In genomic region chr2:184598313-184599053, GRCh38 we compare ENCODE assay signal across 8 cellular contexts. TPM values are rescaled to one million over a fixed set of nuclear protein-coding genes. Genes with fewer than 3 reads are reported as not detected.
DNase-seq lines count a peak whose midpoint lies in the region; ATAC-seq and TF ChIP-seq lines count a peak whose summit lies in the region.

Gene ZNF804A (plus strand): TSS chr2:184598529. CDS start chr2:184598960, 431 bp downstream.

- no peaks in the 10 kb centered on the region for H3K9me3 Mint-ChIP-seq in T-helper 2 cell treated with Interferon-gamma antibody and Interleukin-4, amounts not matched to agents 5 μg/mL and 100 μg/mL, for 36 hours
- H3K9me3 Mint-ChIP-seq in endodermal cell: no peaks in the 10 kb centered on the region

- ATAC-seq in HG02588 (IDR thresholded peaks at IDR 0.05; ENCODE audit: unreplicated experiment): peak; percentile 82

- H3K4me3 ChIP-seq in endodermal cell (ENCODE audit: low read length): peak within 1 kb of the TSS; percentile 79

- H3K4me1 Mint-ChIP-seq in T-helper 2 cell treated with Interferon-gamma antibody and Interleukin-4, amounts not matched to agents 5 μg/mL and 100 μg/mL, for 36 hours (ENCODE audit: low read depth): peaks cover 7% of the 10 kb centered on the region
- H3K4me1 Mint-ChIP-seq in endodermal cell: peaks cover 11% of the 10 kb centered on the region

- peak within 1 kb of the TSS; percentile 54 for H3K4me3 Mint-ChIP-seq in T-helper 2 cell treated with Interferon-gamma antibody and Interleukin-4, amounts not matched to agents 5 μg/mL and 100 μg/mL, for 36 hours
- peak within 1 kb of the TSS; percentile 54 for H3K4me3 Mint-ChIP-seq in endodermal cell

- no peaks in the 10 kb centered on the region for H3K36me3 Mint-ChIP-seq in T-helper 2 cell treated with Interferon-gamma antibody and Interleukin-4, amounts not matched to agents 5 μg/mL and 100 μg/mL, for 36 hours (ENCODE audit: low read depth)
- H3K36me3 Mint-ChIP-seq in endodermal cell (ENCODE audit: low read depth): no peaks in the 10 kb centered on the region

- peak within 1 kb of the TSS; percentile 14 for H3K27ac ChIP-seq in endodermal cell (ENCODE audit: low read depth, low read length)

- peaks cover 40% of the 10 kb centered on the region for H3K27me3 ChIP-seq in endodermal cell (ENCODE audit: control insufficient read depth, insufficient read depth, low read length, poor library complexity, severe bottlenecking)

- no peaks in the 10 kb centered on the region for H3K9me3 ChIP-seq in endodermal cell (ENCODE audit: control insufficient read depth, low read length)

- peaks cover 42% of the 10 kb centered on the region for H3K27me3 Mint-ChIP-seq in T-helper 2 cell treated with Interferon-gamma antibody and Interleukin-4, amounts not matched to agents 5 μg/mL and 100 μg/mL, for 36 hours (ENCODE audit: low read depth)
- peaks cover 33% of the 10 kb centered on the region for H3K27me3 Mint-ChIP-seq in endodermal cell (ENCODE audit: insufficient read depth)

- no peaks in the 10 kb centered on the region for H3K4me1 ChIP-seq in endodermal cell (ENCODE audit: control insufficient read depth, insufficient read depth, low read length)

- H3K27ac Mint-ChIP-seq in T-helper 2 cell treated with Interferon-gamma antibody and Interleukin-4, amounts not matched to agents 5 μg/mL and 100 μg/mL, for 36 hours: no peak within 1 kb of the TSS
- H3K27ac Mint-ChIP-seq in endodermal cell: no peak within 1 kb of the TSS

- H3K36me3 ChIP-seq in endodermal cell (ENCODE audit: control insufficient read depth, insufficient read depth, low read length): no peaks in the 10 kb centered on the region

- no peak for TF ChIP-seq CTCF in GM13977 (IDR thresholded peaks at IDR 0.05; ENCODE audit: extremely low read depth, insufficient read depth, missing control alignments)
- no peak for TF ChIP-seq CTCF in endodermal cell (conservative IDR thresholded peaks at IDR 0.05)

- in situ Hi-C loops in ACHN (cut with HindIII; ENCODE audit: low pct_ligation_motif_present, low pct_unique_long_range_greater_than_20kb, low sequenced_read_pairs): no loop called here
- in situ Hi-C loops in GM13977 (cut with MboI; ENCODE audit: low pct_unique_long_range_greater_than_20kb, low sequenced_read_pairs, unreplicated experiment): no loop called here

- peak within 1 kb of the TSS; percentile 6 for H3K9ac ChIP-seq in endodermal cell (ENCODE audit: extremely low read depth, low read length, poor library complexity, severe bottlenecking)

- 0 to 1% methylated on average over 14 to 88 of the region's 88 CpGs for WGBS in endodermal cell (ENCODE audit: insufficient coverage in 1 of 2, insufficient read length in 1 of 2), 2 experiments

- DNase-seq in ACHN (peak; percentile 55), GM13977 (ENCODE audit: low spot score) (peak; percentile 91), NCI-H1092 (lab: John Stamatoyannopoulos, UW) (peak; percentile 62), endodermal cell (peak; percentile 79), medulla oblongata (ENCODE audit: extremely low spot score) (peak; percentile 65), superior temporal gyrus (ENCODE audit: extremely low spot score) (peak; percentile 64)
- DNase-seq in T-helper 2 cell treated with Interferon-gamma antibody and Interleukin-4, amounts not matched to agents 5 μg/mL and 100 μg/mL, for 36 hours (ENCODE audit: low spot score): peak; percentile 5

RNA-seq across cellular contexts. Expression of gene ZNF804A, which starts in this region (rescaled TPM):
- under 1 TPM in 1 of 2 donors, not detected in 1; 0.15 TPM for total RNA-seq in endodermal cell
- polyA plus RNA-seq in endodermal cell (2013, experiment 1 of 2): 1.1 TPM
- 1.2 TPM for polyA plus RNA-seq in endodermal cell (2013, experiment 2 of 2)

Comparison
In these comparisons a context has a peak if more than half of its experiments do, and no peak if none do; other contexts are left out.
1. Peak in every context shown above with its lines: DNase-seq, ATAC-seq, H3K4me3 ChIP-seq and H3K27ac ChIP-seq.
2. DNase-seq: peak in every context shown above with its lines; median percentile 91 in GM13977; 79 in endodermal cell; 65 in medulla oblongata; 64 in superior temporal gyrus; 62 in NCI-H1092; 55 in ACHN; 5 in T-helper 2 cell treated with Interferon-gamma antibody and Interleukin-4, amounts not matched to agents 5 μg/mL and 100 μg/mL, for 36 hours.